2 cellular contexts compared by ENCODE assay signal in the genomic region with DNA sequence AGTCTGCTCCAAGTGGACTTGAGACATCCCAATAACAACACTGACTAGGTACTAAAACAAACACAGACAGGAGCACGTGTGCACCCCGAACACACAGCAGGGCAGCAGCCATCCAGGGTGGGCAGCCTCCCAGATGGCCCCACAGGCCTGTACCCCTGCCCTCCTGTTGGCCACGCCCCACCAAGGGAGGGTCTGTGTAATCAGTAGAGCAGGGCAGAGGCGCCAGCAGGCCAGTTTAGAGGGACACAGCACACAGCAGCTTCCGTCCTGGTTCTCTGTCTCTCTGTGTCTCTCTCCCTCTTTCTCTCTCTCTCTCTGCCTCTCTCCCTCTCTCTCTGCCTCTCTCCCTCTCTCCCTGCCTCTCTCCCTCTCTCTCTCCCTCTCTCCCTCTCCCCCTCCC.
A peak's percentile ranks its signal among the peaks of the same experiment; 100 is the strongest.
TF ChIP-seq lines count a peak whose summit lies in the region.

No MANE protein-coding gene starts in this region.

TF ChIP-seq in A549, 52 proteins besides CTCF, POLR2A, EP300 and RAD21:
- TF ChIP-seq, protein P1, sequence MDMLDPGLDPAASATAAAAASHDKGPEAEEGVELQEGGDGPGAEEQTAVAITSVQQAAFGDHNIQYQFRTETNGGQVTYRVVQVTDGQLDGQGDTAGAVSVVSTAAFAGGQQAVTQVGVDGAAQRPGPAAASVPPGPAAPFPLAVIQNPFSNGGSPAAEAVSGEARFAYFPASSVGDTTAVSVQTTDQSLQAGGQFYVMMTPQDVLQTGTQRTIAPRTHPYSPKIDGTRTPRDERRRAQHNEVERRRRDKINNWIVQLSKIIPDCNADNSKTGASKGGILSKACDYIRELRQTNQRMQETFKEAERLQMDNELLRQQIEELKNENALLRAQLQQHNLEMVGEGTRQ (IDR thresholded peaks at IDR 0.05) = peak; percentile 38; the same call in 1 of the 2 replicates
- TF ChIP-seq SMC3 (IDR thresholded peaks at IDR 0.05) = no peak
TF ChIP-seq in A549: peak in this region for 1.

TF ChIP-seq in HCT116, 20 proteins besides CTCF, POLR2A, EP300 and RAD21:
- TF ChIP-seq MAX (IDR thresholded peaks at IDR 0.05) (no peak), TCF7L2 (IDR thresholded peaks at IDR 0.05; ENCODE audit: borderline replicate concordance, extremely low read depth, insufficient read depth, insufficient read length) (no peak), ZNF274 (IDR thresholded peaks at IDR 0.05; ENCODE audit: low read depth, low read length) (no peak), POLR2AphosphoS5 (IDR thresholded peaks at IDR 0.05; ENCODE audit: low read depth, low read length) (peak; percentile 25; the same call in 1 of the 2 replicates)
